Comparison of ENCODE assay signal across 22 cellular contexts in genomic region chr2:143252138-143252907, GRCh38.
DNase-seq lines count a peak whose midpoint lies in the region; ATAC-seq lines count a peak whose summit lies in the region.
"Had no signal": no experiment of that assay in that cellular context is flagged by ENCODE, and none has a peak within 500 bp of the region (broad histone marks: within the 10 kb centered on the region; RNA-seq: fewer than 3 reads in every experiment).

No MANE protein-coding gene starts in this region.

- no peaks in the 10 kb centered on the region for H3K9me3 Mint-ChIP-seq in IgD-negative memory B cell
- H3K9me3 Mint-ChIP-seq in activated T-helper 17 cell treated with anti-CD3 and anti-CD28 coated beads, Interleukin-2, amount 50 U/mL, for 72 hours = no peaks in the 10 kb centered on the region
- H3K9me3 Mint-ChIP-seq in naive thymus-derived CD4-positive, alpha-beta T cell = peaks cover 0 to 2% (median 0%) of the 10 kb centered on the region in 11 donors

- no peak for DNase-seq in activated CD4-positive, CD25-positive, alpha-beta regulatory T cell treated with anti-CD3 and anti-CD28 coated beads, Interleukin-2, amount 50 U/mL, for 72 hours
- DNase-seq in naive thymus-derived CD4-positive, alpha-beta T cell = no peak
- DNase-seq in NCI-H1417 (lab: John Stamatoyannopoulos, UW) (no peak), EL (no peak), OCI-M1 (lab: John Stamatoyannopoulos, UW) (no peak)
- DNase-seq: activated CD4-positive, alpha-beta T cell treated with anti-CD3 and anti-CD28 coated beads for 1 hour; Calu3; dorsolateral prefrontal cortex; foreskin fibroblast; HCEC 1CT; left ventricle myocardium superior; NCI-H1105 treated with DMSO at 0.1 percent for 48 hours; NCI-H524 treated with DMSO at 0.1 percent for 48 hours; stimulated activated naive CD4-positive, alpha-beta T cell; trophoblast cell had no signal

- POLR2A ChIA-PET in naive thymus-derived CD4-positive, alpha-beta T cell (lab: Charles Lee) = interaction anchor here (0.5 to 1.6 kb wide), 5 partner anchors 13 to 127 kb away, joined by 3 to 5 read pairs (median 4); no protein-coding TSS in a partner anchor

- intact Hi-C loops in naive thymus-derived CD4-positive, alpha-beta T cell (cut with micrococcal nuclease) = loop anchor here in 1 of 2 donors (10.0 kb wide), 1 partner anchor 932 kb away; no protein-coding TSS in a partner anchor

- H3K9me3 ChIP-seq in naive thymus-derived CD4-positive, alpha-beta T cell (ENCODE audit: control insufficient read depth in 2 of 3, low read length in 3 of 3) = no peaks in the 10 kb centered on the region
- H3K9me3 ChIP-seq: prostate gland had no signal

- H3K4me1 Mint-ChIP-seq in IgD-negative memory B cell = peaks cover 38 to 52% (median 45%) of the 10 kb centered on the region in 3 donors
- peaks cover 44% of the 10 kb centered on the region for H3K4me1 Mint-ChIP-seq in activated T-helper 17 cell treated with anti-CD3 and anti-CD28 coated beads, Interleukin-2, amount 50 U/mL, for 72 hours
- peaks cover 27 to 82% (median 65%) of the 10 kb centered on the region in 7 donors for H3K4me1 Mint-ChIP-seq in naive thymus-derived CD4-positive, alpha-beta T cell

- CTCF ChIA-PET in naive thymus-derived CD4-positive, alpha-beta T cell (lab: Charles Lee) = interaction anchor here (0.6 to 5.6 kb wide), 5 partner anchors 30 to 698 kb away, joined by 3 to 30 read pairs (median 4); no protein-coding TSS in a partner anchor

- peaks cover 46 to 47% of the 10 kb centered on the region in 2 donors for H3K4me1 ChIP-seq in naive thymus-derived CD4-positive, alpha-beta T cell (ENCODE audit: control insufficient read depth in 2 of 2, insufficient read depth in 2 of 2, low read length in 2 of 2)
- H3K4me1 ChIP-seq: prostate gland had no signal

- peak overlapping the region; percentile 38 for H3K27ac ChIP-seq in naive thymus-derived CD4-positive, alpha-beta T cell (ENCODE audit: low read depth, low read length)
- H3K27ac ChIP-seq: 22Rv1, dorsolateral prefrontal cortex, prostate gland, RWPE1 had no signal

- no peaks in the 10 kb centered on the region for H3K27me3 Mint-ChIP-seq in IgD-negative memory B cell
- no peaks in the 10 kb centered on the region for H3K27me3 Mint-ChIP-seq in activated T-helper 17 cell treated with anti-CD3 and anti-CD28 coated beads, Interleukin-2, amount 50 U/mL, for 72 hours
- H3K27me3 Mint-ChIP-seq in naive thymus-derived CD4-positive, alpha-beta T cell = no peaks in the 10 kb centered on the region

- H3K4me3 Mint-ChIP-seq in IgD-negative memory B cell = peak overlapping the region in 1 of 4 donors; percentile 40
- H3K4me3 Mint-ChIP-seq in activated T-helper 17 cell treated with anti-CD3 and anti-CD28 coated beads, Interleukin-2, amount 50 U/mL, for 72 hours = peak overlapping the region; percentile 72
- peak overlapping the region in 7 of 10 donors; percentile 39 to 72 (median 52) for H3K4me3 Mint-ChIP-seq in naive thymus-derived CD4-positive, alpha-beta T cell

- H3K27ac Mint-ChIP-seq in IgD-negative memory B cell = peak overlapping the region; percentile 17 to 88 (median 55)
- H3K27ac Mint-ChIP-seq in activated T-helper 17 cell treated with anti-CD3 and anti-CD28 coated beads, Interleukin-2, amount 50 U/mL, for 72 hours = peak overlapping the region; percentile 95
- H3K27ac Mint-ChIP-seq in naive thymus-derived CD4-positive, alpha-beta T cell = peak overlapping the region in 8 of 9 donors; percentile 38 to 93 (median 85)

- H3K36me3 ChIP-seq in naive thymus-derived CD4-positive, alpha-beta T cell (ENCODE audit: control insufficient read depth in 2 of 3, insufficient read depth in 3 of 3, low read length in 3 of 3) = peaks cover 4 to 7% (median 6%) of the 10 kb centered on the region in 3 experiments
- H3K36me3 ChIP-seq: prostate gland had no signal

- peak overlapping the region; percentile 13 for H3K4me3 ChIP-seq in naive thymus-derived CD4-positive, alpha-beta T cell (ENCODE audit: low read length)
- H3K4me3 ChIP-seq: dorsolateral prefrontal cortex, prostate gland had no signal

- H3K36me3 Mint-ChIP-seq in IgD-negative memory B cell = peaks cover 2% of the 10 kb centered on the region
- H3K36me3 Mint-ChIP-seq in activated T-helper 17 cell treated with anti-CD3 and anti-CD28 coated beads, Interleukin-2, amount 50 U/mL, for 72 hours (ENCODE audit: low read depth) = peaks cover 22% of the 10 kb centered on the region
- H3K36me3 Mint-ChIP-seq in naive thymus-derived CD4-positive, alpha-beta T cell = peaks cover 4 to 35% (median 19%) of the 10 kb centered on the region in 5 donors

- no peaks in the 10 kb centered on the region for H3K27me3 ChIP-seq in naive thymus-derived CD4-positive, alpha-beta T cell (ENCODE audit: control insufficient read depth in 2 of 2, insufficient read depth in 2 of 2, low read length in 2 of 2)
- H3K27me3 ChIP-seq: dorsolateral prefrontal cortex had no signal

- ATAC-seq in activated CD4-positive, CD25-positive, alpha-beta regulatory T cell treated with anti-CD3 and anti-CD28 coated beads, Interleukin-2, amount 50 U/mL, for 24 hours = peak; percentile 19 to 24
- peak; percentile 73 for ATAC-seq in activated T-helper 17 cell treated with anti-CD3 and anti-CD28 coated beads, Interleukin-2, amount 50 U/mL, for 72 hours (replicated peaks)
- no peak for ATAC-seq in naive thymus-derived CD4-positive, alpha-beta T cell
- ATAC-seq: left ventricle myocardium superior, SK-N-SH treated with all-trans-retinoic acid at 6 μM for 48 hours had no signal
